In genomic region chr18:55229682-55230081, GRCh38 we compare ENCODE assay signal across 26 cellular contexts.
"Had no signal": no experiment of that assay in that cellular context is flagged by ENCODE, and none has a peak within 500 bp of the region (broad histone marks: within the 10 kb centered on the region; RNA-seq: fewer than 3 reads in every experiment).

No MANE protein-coding gene starts in this region.

- H3K27ac ChIP-seq: breast epithelium, KMS-11, Peyer's patch, SJSA1 had no signal

- ATAC-seq: activated CD8-positive, alpha-beta T cell treated with anti-CD3 and anti-CD28 coated beads, Interleukin-2, amount 10 ng/mL, durations not matched to agents 7 days and 5 days; SK-N-SH treated with all-trans-retinoic acid at 6 μM for 48 hours had no signal

- H3K4me3 Mint-ChIP-seq: activated CD8-positive, alpha-beta T cell treated with anti-CD3 and anti-CD28 coated beads, Interleukin-2, amount 10 ng/mL, durations not matched to agents 7 days and 5 days; activated naive CD4-positive, alpha-beta T cell treated with anti-CD3 and anti-CD28 coated beads, Interleukin-2, amount 50 U/mL, for 24 hours; T-helper 1 cell treated with Interleukin-12 subunit alpha and Interleukin-12 subunit beta and Interleukin-4 antibody, amounts not matched to agents 30 μg/mL and 1 μg/mL, for 36 hours had no signal

- H3K4me1 Mint-ChIP-seq: activated naive CD4-positive, alpha-beta T cell treated with anti-CD3 and anti-CD28 coated beads, Interleukin-2, amount 50 U/mL, for 24 hours had no signal

- H3K36me3 Mint-ChIP-seq: activated naive CD4-positive, alpha-beta T cell treated with anti-CD3 and anti-CD28 coated beads, Interleukin-2, amount 50 U/mL, for 24 hours had no signal

- DNase-seq: activated CD4-positive, alpha-beta T cell treated with anti-CD3 and anti-CD28 coated beads for 48 hours; activated CD4-positive, alpha-beta T cell treated with anti-CD3 and anti-CD28 coated beads, Interleukin-2, amount 50 U/mL, for 4 hours; activated CD4-positive, CD25-positive, alpha-beta regulatory T cell treated with anti-CD3 and anti-CD28 coated beads, Interleukin-2, amount 50 U/mL, for 72 hours; activated CD8-positive, alpha-beta memory T cell treated with anti-CD3 and anti-CD28 coated beads, Interleukin-2, amount 50 U/mL, for 48 hours; activated CD8-positive, alpha-beta T cell treated with anti-CD3 and anti-CD28 coated beads, Interleukin-2, amount 10 ng/mL, durations not matched to agents 7 days and 5 days; activated T-cell treated with anti-CD3 and anti-CD28 coated beads, Interleukin-2, amount 50 U/mL, for 1 hour; aorta; central memory CD4-positive, alpha-beta T cell; MG63; NCI-H1092 treated with DMSO at 0.1 percent for 48 hours; NCI-H1417 treated with DMSO at 0.1 percent for 48 hours; NCI-H1694; NCI-H2029 treated with DMSO at 0.1 percent for 48 hours; NCI-H345; NCI-H510A; NCI-H526 treated with DMSO at 0.1 percent for 48 hours; NCI-H82; OCI-M1; Peyer's patch; SHP77 had no signal

- H3K27me3 ChIP-seq: breast epithelium, MG63, Peyer's patch, SJSA1 had no signal

- H3K4me1 ChIP-seq: breast epithelium, Peyer's patch had no signal

- H3K27ac Mint-ChIP-seq: activated CD8-positive, alpha-beta T cell treated with anti-CD3 and anti-CD28 coated beads, Interleukin-2, amount 10 ng/mL, durations not matched to agents 7 days and 5 days; activated naive CD4-positive, alpha-beta T cell treated with anti-CD3 and anti-CD28 coated beads, Interleukin-2, amount 50 U/mL, for 24 hours; T-helper 1 cell treated with Interleukin-12 subunit alpha and Interleukin-12 subunit beta and Interleukin-4 antibody, amounts not matched to agents 30 μg/mL and 1 μg/mL, for 36 hours had no signal

- H3K27me3 Mint-ChIP-seq: activated naive CD4-positive, alpha-beta T cell treated with anti-CD3 and anti-CD28 coated beads, Interleukin-2, amount 50 U/mL, for 24 hours had no signal

- H3K9me3 Mint-ChIP-seq: activated naive CD4-positive, alpha-beta T cell treated with anti-CD3 and anti-CD28 coated beads, Interleukin-2, amount 50 U/mL, for 24 hours; T-helper 1 cell treated with Interleukin-12 subunit alpha and Interleukin-12 subunit beta and Interleukin-4 antibody, amounts not matched to agents 30 μg/mL and 1 μg/mL, for 36 hours had no signal
